8 cellular contexts compared by ENCODE assay signal in genomic region chr1:236140705-236141446, GRCh38. TPM values are rescaled to one million over a fixed set of nuclear protein-coding genes. Genes with fewer than 3 reads are reported as not detected.
DNase-seq lines count a peak whose midpoint lies in the region; ATAC-seq and TF ChIP-seq lines count a peak whose summit lies in the region.

No MANE protein-coding gene starts in this region.

- TF ChIP-seq CTCF in dorsolateral prefrontal cortex (IDR thresholded peaks at IDR 0.05 in 54 of 56, conservative IDR thresholded peaks at IDR 0.05 in 2 of 56; ENCODE audit: low read depth in 1 of 56, partially characterized antibody in 56 of 56): peak in 2 of 56 donors; percentile 7 to 11
- no peak for TF ChIP-seq CTCF in neural crest cell (conservative IDR thresholded peaks at IDR 0.05)

- H3K27ac Mint-ChIP-seq in CD4-positive, CD25-positive, alpha-beta regulatory T cell: peak overlapping the region in 2 of 3 donors; percentile 13 to 66
- no peak overlapping the region for H3K27ac Mint-ChIP-seq in neural crest cell (ENCODE audit: unreplicated experiment)

- H3K9me3 ChIP-seq in CD4-positive, CD25-positive, alpha-beta regulatory T cell (ENCODE audit: control insufficient read depth in 2 of 2, low read length in 2 of 2): no peaks in the 10 kb centered on the region

- ATAC-seq in CD4-positive, CD25-positive, alpha-beta regulatory T cell (ENCODE audit: low read depth in 2 of 2): no peak
- no peak for ATAC-seq in HG03520 (IDR thresholded peaks at IDR 0.05; ENCODE audit: unreplicated experiment)

- H3K27me3 Mint-ChIP-seq in CD4-positive, CD25-positive, alpha-beta regulatory T cell: peaks cover 35% of the 10 kb centered on the region
- peaks cover 57% of the 10 kb centered on the region for H3K27me3 Mint-ChIP-seq in neural crest cell (ENCODE audit: low read depth)

- peaks cover 10% of the 10 kb centered on the region for H3K27me3 ChIP-seq in CD4-positive, CD25-positive, alpha-beta regulatory T cell (ENCODE audit: control insufficient read depth, insufficient read depth, low read length)
- H3K27me3 ChIP-seq in dorsolateral prefrontal cortex: no peaks in the 10 kb centered on the region

- no peaks in the 10 kb centered on the region for H3K36me3 ChIP-seq in CD4-positive, CD25-positive, alpha-beta regulatory T cell (ENCODE audit: control insufficient read depth, insufficient read depth, low read length)

- peaks cover under 1% of the 10 kb centered on the region for H3K36me3 Mint-ChIP-seq in CD4-positive, CD25-positive, alpha-beta regulatory T cell
- H3K36me3 Mint-ChIP-seq in neural crest cell (ENCODE audit: low read depth): no peaks in the 10 kb centered on the region

- H3K4me1 ChIP-seq in CD4-positive, CD25-positive, alpha-beta regulatory T cell (ENCODE audit: control insufficient read depth, insufficient read depth, low read length, poor library complexity, severe bottlenecking): peaks cover 28% of the 10 kb centered on the region

- H3K9me3 Mint-ChIP-seq in CD4-positive, CD25-positive, alpha-beta regulatory T cell: peaks cover 0 to 1% (median 0%) of the 10 kb centered on the region in 7 donors
- no peaks in the 10 kb centered on the region for H3K9me3 Mint-ChIP-seq in neural crest cell

- intact Hi-C loops in dorsolateral prefrontal cortex (cut with DNase I): loop anchor here (5.0 to 10.0 kb wide), 3 partner anchors 141 to 381 kb away; partner anchors contain the start of genes ERO1B (in 2 of the 2) and LGALS8 (in 1 of the 2)

- H3K27ac ChIP-seq in CD4-positive, CD25-positive, alpha-beta regulatory T cell (ENCODE audit: insufficient read depth, low read length, poor library complexity, severe bottlenecking): no peak overlapping the region
- peak overlapping the region in 21 of 59 donors; percentile 1 to 70 (median 39) for H3K27ac ChIP-seq in dorsolateral prefrontal cortex

- peak overlapping the region; percentile 84 to 92 (median 86) for H3K4me3 Mint-ChIP-seq in CD4-positive, CD25-positive, alpha-beta regulatory T cell
- peak overlapping the region; percentile 87 for H3K4me3 Mint-ChIP-seq in neural crest cell

- no peak overlapping the region for H3K4me3 ChIP-seq in CD4-positive, CD25-positive, alpha-beta regulatory T cell (ENCODE audit: low read depth, low read length)
- H3K4me3 ChIP-seq in dorsolateral prefrontal cortex: peak overlapping the region; percentile 45 to 93 (median 79)

- H3K4me1 Mint-ChIP-seq in CD4-positive, CD25-positive, alpha-beta regulatory T cell: peaks cover 14 to 40% (median 19%) of the 10 kb centered on the region in 4 donors
- H3K4me1 Mint-ChIP-seq in neural crest cell: peaks cover 33% of the 10 kb centered on the region

- DNase-seq in CD4-positive, CD25-positive, alpha-beta regulatory T cell: no peak
- peak; percentile 36 for DNase-seq in LoVo (ENCODE audit: low spot score)
- peak in 1 of 10 donors; percentile 54 for DNase-seq in dorsolateral prefrontal cortex
- no peak for DNase-seq in neural crest cell (ENCODE audit: low read depth, low spot score)
- no peak for DNase-seq in amniotic stem cell (lab: John Stamatoyannopoulos, UW)
- no peak for DNase-seq in kidney glomerular epithelial cell (lab: John Stamatoyannopoulos, UW)
- no peak for DNase-seq in HCEC 1CT

RNA-seq across cellular contexts. Expression of gene GPR137B, which starts 1.5 kb away (rescaled TPM):
- total RNA-seq in CD4-positive, CD25-positive, alpha-beta regulatory T cell: 18.6 TPM
- polyA plus RNA-seq in CD4-positive, CD25-positive, alpha-beta regulatory T cell: 10 to 100 TPM in 1 of 4 donors, 1 to 10 TPM in 3; 5.2 to 13.9 (median 6.8) TPM
- 10 to 100 TPM; 21.7 to 63.1 (median 38.2) TPM for total RNA-seq in dorsolateral prefrontal cortex
- 11.8 and 12.4 TPM in 2 replicates for total RNA-seq in neural crest cell
